In genomic region chr10:44752451-44753441, GRCh38 we compare ENCODE assay signal across 1 cellular context.
TF ChIP-seq lines count a peak whose summit lies in the region.

No MANE protein-coding gene starts in this region.

TF ChIP-seq in WTC11, 78 proteins besides CTCF, POLR2A, EP300 and RAD21 (continued from another document):
- TF ChIP-seq ATF3 (CRISPR knock-in tag; conservative IDR thresholded peaks at IDR 0.05) (no peak), ZNF232 (CRISPR knock-in tag; IDR thresholded peaks at IDR 0.05) (no peak), ZNF121 (CRISPR knock-in tag; IDR thresholded peaks at IDR 0.05) (no peak), KAT7 (CRISPR knock-in tag; IDR thresholded peaks at IDR 0.05; ENCODE audit: borderline replicate concordance) (no peak), IRF2 (CRISPR knock-in tag; IDR thresholded peaks at IDR 0.05; ENCODE audit: borderline replicate concordance, low read depth) (no peak), MXD4 (CRISPR knock-in tag; IDR thresholded peaks at IDR 0.05; ENCODE audit: borderline replicate concordance) (no peak), EMX1 (CRISPR knock-in tag; IDR thresholded peaks at IDR 0.05) (no peak)
- TF ChIP-seq, protein P1, sequence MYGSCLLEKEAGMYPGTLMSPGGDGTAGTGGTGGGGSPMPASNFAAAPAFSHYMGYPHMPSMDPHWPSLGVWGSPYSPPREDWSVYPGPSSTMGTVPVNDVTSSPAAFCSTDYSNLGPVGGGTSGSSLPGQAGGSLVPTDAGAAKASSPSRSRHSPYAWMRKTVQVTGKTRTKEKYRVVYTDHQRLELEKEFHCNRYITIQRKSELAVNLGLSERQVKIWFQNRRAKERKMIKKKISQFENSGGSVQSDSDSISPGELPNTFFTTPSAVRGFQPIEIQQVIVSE (CRISPR knock-in tag; IDR thresholded peaks at IDR 0.05; ENCODE audit: borderline replicate concordance), result no peak
- TF ChIP-seq, protein P2, sequence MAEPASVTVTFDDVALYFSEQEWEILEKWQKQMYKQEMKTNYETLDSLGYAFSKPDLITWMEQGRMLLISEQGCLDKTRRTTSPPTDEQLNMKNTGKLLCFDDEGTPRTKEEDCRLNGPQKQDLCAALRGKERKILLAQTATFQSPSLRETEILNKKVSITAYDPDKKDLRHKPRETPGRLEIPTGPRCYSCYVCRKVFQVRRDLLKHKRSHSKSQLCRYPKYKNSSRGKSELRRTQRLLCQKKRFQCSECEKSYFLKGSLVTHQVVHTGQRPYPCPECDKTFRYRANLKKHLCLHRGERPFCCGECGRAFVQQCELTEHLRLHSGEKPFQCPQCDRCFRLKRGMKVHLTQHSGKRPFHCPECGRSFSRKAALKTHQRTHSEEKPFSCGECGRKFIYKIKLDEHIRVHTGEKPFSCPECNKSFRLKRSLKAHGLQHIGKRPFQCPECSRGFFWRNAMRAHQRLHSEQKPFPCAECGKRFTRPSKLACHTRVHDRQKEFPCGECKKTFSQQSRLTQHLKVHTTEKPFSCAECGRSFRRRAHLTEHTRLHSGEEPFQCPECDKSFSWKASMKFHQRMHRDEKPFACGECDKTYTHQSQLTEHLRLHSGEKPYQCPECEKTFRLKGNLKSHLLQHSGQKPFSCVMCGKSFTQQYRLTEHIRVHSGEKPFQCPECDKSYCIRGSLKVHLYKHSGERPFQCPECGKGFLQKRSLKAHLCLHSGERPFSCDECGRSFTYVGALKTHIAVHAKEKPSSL (CRISPR knock-in tag; conservative IDR thresholded peaks at IDR 0.05), result no peak
